In genomic region chr3:152595975-152596832, GRCh38 we compare ENCODE assay signal across 8 cellular contexts.
DNase-seq lines count a peak whose midpoint lies in the region; ATAC-seq and TF ChIP-seq lines count a peak whose summit lies in the region.

No MANE protein-coding gene starts in this region.

- no peaks in the 10 kb centered on the region for H3K27me3 ChIP-seq in heart right ventricle
- H3K27me3 ChIP-seq in skeletal muscle tissue (ENCODE audit: control insufficient read depth in 3 of 3, insufficient read depth in 3 of 3, low read length in 3 of 3): no peaks in the 10 kb centered on the region

- H3K27ac ChIP-seq in heart right ventricle (peak overlapping the region; percentile 46 to 91 (median 72)), skeletal muscle tissue (ENCODE audit: low read depth, low read length) (peak overlapping the region; percentile 65)

- H3K4me3 ChIP-seq in heart right ventricle (peak overlapping the region in 4 of 10 donors; percentile 0 to 31 (median 6)), skeletal muscle tissue (ENCODE audit: low read length in 3 of 3) (peak overlapping the region in 1 of 3 donors; percentile 20)

- peak overlapping the region; percentile 98 for H3K27ac Mint-ChIP-seq in activated B cell treated with CpG ODN at 0.5 μM for 24 hours

- peaks cover 29% of the 10 kb centered on the region for H3K4me1 Mint-ChIP-seq in activated B cell treated with CpG ODN at 0.5 μM for 24 hours

- TF ChIP-seq CTCF in activated B cell treated with CpG ODN at 0.5 μM for 24 hours (IDR thresholded peaks at IDR 0.05): no peak
- TF ChIP-seq CTCF in heart right ventricle (IDR thresholded peaks at IDR 0.05): no peak

- DNase-seq in D341Med (ENCODE audit: low spot score) (peak; percentile 31), activated B cell treated with CpG ODN at 0.5 μM for 24 hours (no peak), heart right ventricle (peak in 1 of 2 donors; percentile 71), occipital lobe (lab: John Stamatoyannopoulos, UW) (no peak), HK-2 (ENCODE audit: unreplicated experiment) (no peak)

- POLR2A ChIA-PET in activated B cell treated with CpG ODN at 0.5 μM for 24 hours (lab: Charles Lee): interaction anchor here (0.6 to 1.4 kb wide), 7 partner anchors 14 to 565 kb away, joined by 3 to 15 read pairs (median 3); no protein-coding TSS in a partner anchor

- H3K4me1 ChIP-seq in heart right ventricle: peaks cover 0 to 33% (median 18%) of the 10 kb centered on the region in 9 donors
- peaks cover 0 to 5% (median 4%) of the 10 kb centered on the region in 3 donors for H3K4me1 ChIP-seq in skeletal muscle tissue (ENCODE audit: control insufficient read depth in 3 of 3, insufficient read depth in 3 of 3, low read length in 3 of 3)

- H3K9me3 Mint-ChIP-seq in activated B cell treated with CpG ODN at 0.5 μM for 24 hours: peaks cover 4% of the 10 kb centered on the region

- intact Hi-C loops in activated B cell treated with CpG ODN at 0.5 μM for 24 hours (cut with micrococcal nuclease): loop anchor here (10.0 kb wide), 1 partner anchor 569 kb away; the partner anchor contains the start of gene RAP2B
- intact Hi-C loops in heart right ventricle (cut with DNase I): loop anchor here in 1 of 10 donors (2.0 kb wide), 1 partner anchor 55 kb away; no protein-coding TSS in a partner anchor

- no peaks in the 10 kb centered on the region for H3K36me3 Mint-ChIP-seq in activated B cell treated with CpG ODN at 0.5 μM for 24 hours (ENCODE audit: low read depth)

- H3K27me3 Mint-ChIP-seq in activated B cell treated with CpG ODN at 0.5 μM for 24 hours: no peaks in the 10 kb centered on the region

- peak overlapping the region; percentile 79 for H3K4me3 Mint-ChIP-seq in activated B cell treated with CpG ODN at 0.5 μM for 24 hours

- ATAC-seq in GM21360 (IDR thresholded peaks at IDR 0.05; ENCODE audit: unreplicated experiment): peak; percentile 99
- ATAC-seq in HG03558 (IDR thresholded peaks at IDR 0.05; ENCODE audit: extremely low read depth, unreplicated experiment): peak; percentile 99
- ATAC-seq in activated B cell treated with CpG ODN at 0.5 μM for 24 hours (ENCODE audit: low read depth): peak; percentile 96
- peak; percentile 77 to 98 (median 96) for ATAC-seq in heart right ventricle

- CTCF ChIA-PET in activated B cell treated with CpG ODN at 0.5 μM for 24 hours (lab: Charles Lee): interaction anchor here (1.2 to 2.3 kb wide), 4 partner anchors 20 to 124 kb away, joined by 4 to 8 read pairs (median 6); no protein-coding TSS in a partner anchor

- H3K9ac ChIP-seq in skeletal muscle tissue (ENCODE audit: low read depth in 1 of 3, low read length in 3 of 3): no peak overlapping the region

- WGBS in heart right ventricle, 2 donors: 28 to 45% methylated on average over 4 of the region's 4 CpGs

- H3K9me3 ChIP-seq in heart right ventricle (no peaks in the 10 kb centered on the region), skeletal muscle tissue (ENCODE audit: control insufficient read depth in 3 of 3, low read length in 3 of 3) (no peaks in the 10 kb centered on the region)

- H3K36me3 ChIP-seq in heart right ventricle: no peaks in the 10 kb centered on the region
- H3K36me3 ChIP-seq in skeletal muscle tissue (ENCODE audit: control insufficient read depth in 3 of 3, insufficient read depth in 3 of 3, low read length in 3 of 3): no peaks in the 10 kb centered on the region
